Comparison of ENCODE assay signal across 14 cellular contexts in the genomic region with DNA sequence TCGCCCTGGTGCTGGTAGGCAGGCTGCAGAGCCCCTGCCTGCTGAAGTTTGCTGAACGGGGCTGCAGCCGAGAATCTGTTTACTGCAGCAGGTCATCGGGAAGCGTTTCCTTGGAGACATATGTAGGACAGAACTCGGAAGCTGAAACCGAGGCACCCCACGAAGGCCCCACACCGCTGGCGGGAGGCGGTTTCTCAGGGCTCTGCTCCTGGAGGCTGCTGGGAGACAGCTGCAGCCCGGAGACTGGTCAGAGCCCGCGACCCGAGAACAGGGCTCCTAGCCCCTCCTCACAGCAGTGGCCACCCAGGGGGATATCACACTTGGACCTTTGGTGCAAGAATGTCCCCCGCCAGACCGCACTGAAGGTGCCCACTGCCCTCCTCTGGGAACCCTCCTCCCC. TPM values are rescaled to one million over a fixed set of nuclear protein-coding genes. Genes with fewer than 3 reads are reported as not detected.
DNase-seq lines count a peak whose midpoint lies in the region; ATAC-seq, FAIRE-seq and TF ChIP-seq lines count a peak whose summit lies in the region.
"Had no signal": no experiment of that assay in that cellular context is flagged by ENCODE, and none has a peak within 500 bp of the region (broad histone marks: within the 10 kb centered on the region; RNA-seq: fewer than 3 reads in every experiment).

No MANE protein-coding gene starts in this region.

- no TSS peak for BruUV-seq in IMR-90 (replicated peaks; lab: Mats Ljungman, UMichigan)

- no peak overlapping the region for H3K4me3 Mint-ChIP-seq in CD4-positive, alpha-beta memory T cell

- H3K36me3 ChIP-seq in IMR-90 (ENCODE audit: control insufficient read depth, insufficient read depth, low read length) = no peaks in the 10 kb centered on the region
- no peaks in the 10 kb centered on the region for H3K36me3 ChIP-seq in pancreas
- no peaks in the 10 kb centered on the region for H3K36me3 ChIP-seq in CD4-positive, alpha-beta memory T cell (ENCODE audit: insufficient read depth, low read length)
- H3K36me3 ChIP-seq: HAP-1 had no signal

- H3K23ac ChIP-seq in IMR-90 (ENCODE audit: low read depth, low read length) = no peak overlapping the region

- H3K4me1 ChIP-seq in IMR-90 (ENCODE audit: control insufficient read depth, insufficient read depth, low read length) = no peaks in the 10 kb centered on the region
- H3K4me1 ChIP-seq in pancreas = no peaks in the 10 kb centered on the region
- H3K4me1 ChIP-seq in CD4-positive, alpha-beta memory T cell (ENCODE audit: insufficient read depth, low read length) = peaks cover 14% of the 10 kb centered on the region
- H3K4me1 ChIP-seq: HAP-1 had no signal

- H3K56ac ChIP-seq in IMR-90 (ENCODE audit: extremely low read depth, insufficient read depth, low read length) = no peak overlapping the region

- H3K4me3 ChIP-seq in IMR-90 (ENCODE audit: insufficient read depth, low read depth, low read length) = no peak overlapping the region
- H3K4me3 ChIP-seq in pancreas = no peak overlapping the region
- no peak overlapping the region for H3K4me3 ChIP-seq in CD4-positive, alpha-beta memory T cell (ENCODE audit: low read length in 2 of 2)
- H3K4me3 ChIP-seq: HAP-1 had no signal

- no peaks in the 10 kb centered on the region for H3K9me3 Mint-ChIP-seq in CD4-positive, alpha-beta memory T cell

- no peaks in the 10 kb centered on the region for H3K36me3 Mint-ChIP-seq in CD4-positive, alpha-beta memory T cell

- no CpG with 5 or more reads among the region's 17 CpGs for WGBS in IMR-90 (ENCODE audit: extremely low coverage in 2 of 2, insufficient read length in 1 of 2), 2 experiments
- 13 to 20% methylated on average over 14 to 17 of the region's 17 CpGs for WGBS in pancreas, 2 donors

- no peak overlapping the region for H3K27ac Mint-ChIP-seq in CD4-positive, alpha-beta memory T cell

- in situ Hi-C loops in IMR-90 (cut with MboI; ENCODE audit: low sequenced_read_pairs) = no loop called here

- no peak for TF ChIP-seq RAD21 in IMR-90 (IDR thresholded peaks at IDR 0.05; ENCODE audit: low read length)

- FAIRE-seq in pancreas (lab: Jason Lieb, UNC) = no peak

- no peak overlapping the region for H2BK5ac ChIP-seq in IMR-90 (ENCODE audit: low read depth, low read length, poor library complexity, severe bottlenecking)

- H3K9ac ChIP-seq in IMR-90 (ENCODE audit: low read depth, low read length) = no peak overlapping the region

- H3K9me3 ChIP-seq in IMR-90 (ENCODE audit: control insufficient read depth, insufficient read depth, low read length) (no peaks in the 10 kb centered on the region), pancreas (no peaks in the 10 kb centered on the region)
- no peaks in the 10 kb centered on the region for H3K9me3 ChIP-seq in CD4-positive, alpha-beta memory T cell (ENCODE audit: control insufficient read depth in 1 of 2, low read length in 2 of 2)
- H3K9me3 ChIP-seq: HAP-1 had no signal

- no peaks in the 10 kb centered on the region for H3K9me1 ChIP-seq in IMR-90 (ENCODE audit: insufficient read depth, low read length)

- DNase-seq in COLO668 (lab: John Stamatoyannopoulos, UW; ENCODE audit: unreplicated experiment) (peak; percentile 41), IMR-90 (peak; percentile 25), brain pericyte (ENCODE audit: low read depth, low spot score) (peak; percentile 46), pancreas (no peak), RKO (ENCODE audit: low spot score) (no peak)
- no peak for DNase-seq in CD4-positive, alpha-beta memory T cell
- DNase-seq: DMS79, KG1, NCI-H2081 treated with DMSO at 0.1 percent for 48 hours, NCI-H2227 treated with DMSO at 0.1 percent for 48 hours, NCI-H526 treated with DMSO at 0.1 percent for 48 hours had no signal

- H4K20me1 ChIP-seq in IMR-90 (ENCODE audit: insufficient read depth, low read length) = no peaks in the 10 kb centered on the region

- dilution Hi-C loops in IMR-90 (cut with HindIII; ENCODE audit: low sequenced_read_pairs, unreplicated experiment) = no loop called here

- no peak overlapping the region for H3K27ac ChIP-seq in IMR-90 (ENCODE audit: insufficient read depth, low read length)
- H3K27ac ChIP-seq in pancreas = no peak overlapping the region
- no peak overlapping the region for H3K27ac ChIP-seq in CD4-positive, alpha-beta memory T cell (ENCODE audit: low read depth, low read length)

- no peak overlapping the region for H3K18ac ChIP-seq in IMR-90 (ENCODE audit: low read depth, low read length)

- H3K27me3 ChIP-seq in IMR-90 (ENCODE audit: control insufficient read depth, insufficient read depth, low read length) (peaks cover 35% of the 10 kb centered on the region), pancreas (peaks cover 0 to 13% (median 0%) of the 10 kb centered on the region in 4 donors)
- H3K27me3 ChIP-seq in CD4-positive, alpha-beta memory T cell (ENCODE audit: insufficient read depth, low read length) = no peaks in the 10 kb centered on the region

- peaks cover 0 to 5% (median under 1%) of the 10 kb centered on the region in 4 donors for H3K4me1 Mint-ChIP-seq in CD4-positive, alpha-beta memory T cell

- H2AK5ac ChIP-seq in IMR-90 (ENCODE audit: low read depth, low read length) = no peak overlapping the region

- H2AFZ ChIP-seq in IMR-90 (replicated peaks; ENCODE audit: low read length, poor library complexity) = peak overlapping the region; percentile 48

- no peak overlapping the region for H4K8ac ChIP-seq in IMR-90 (ENCODE audit: low read depth in 2 of 2, low read length in 2 of 2)

- intact Hi-C loops in IMR-90 (cut with micrococcal nuclease) (no loop called here), pancreas (cut with DNase I) (no loop called here)
- intact Hi-C loops in CD4-positive, alpha-beta memory T cell (cut with micrococcal nuclease) = no loop called here

- no peak overlapping the region for H4K91ac ChIP-seq in IMR-90 (ENCODE audit: insufficient read depth, low read depth, low read length)

- CTCF ChIA-PET in IMR-90 (lab: Yijun Ruan, JAX) = no interaction called here
- CTCF ChIA-PET in CD4-positive, alpha-beta memory T cell (lab: Charles Lee; ENCODE audit: partially characterized antibody) = no interaction called here

- H3K27me3 Mint-ChIP-seq in CD4-positive, alpha-beta memory T cell = no peaks in the 10 kb centered on the region

- H4K5ac ChIP-seq in IMR-90 (ENCODE audit: low read depth, low read length) = no peak overlapping the region

- H2BK20ac ChIP-seq in IMR-90 (ENCODE audit: low read depth, low read length) = no peak overlapping the region

- H3K14ac ChIP-seq in IMR-90 (replicated peaks; ENCODE audit: low read depth, low read length) = no peak overlapping the region

- TF ChIP-seq POLR2A in IMR-90 (IDR thresholded peaks at IDR 0.05; ENCODE audit: low read depth, low read length) = no peak

- H2BK15ac ChIP-seq in IMR-90 (ENCODE audit: low read depth, low read length) = no peak overlapping the region

- TF ChIP-seq CTCF in IMR-90 (conservative IDR thresholded peaks at IDR 0.05; ENCODE audit: low read depth, low read length) (no peak), pancreas (IDR thresholded peaks at IDR 0.05) (no peak)

- POLR2A ChIA-PET in IMR-90 (lab: Charles Lee; ENCODE audit: unreplicated experiment) = no interaction called here
- POLR2A ChIA-PET in CD4-positive, alpha-beta memory T cell (lab: Charles Lee; ENCODE audit: partially characterized antibody) = no interaction called here

- H2AK9ac ChIP-seq in IMR-90 (replicated peaks; ENCODE audit: low read depth, low read length, poor library complexity) = no peak overlapping the region

- H3K79me1 ChIP-seq in IMR-90 (ENCODE audit: low read depth in 1 of 2, low read length in 2 of 2) = no peaks in the 10 kb centered on the region

- peak; percentile 30; the same call in 1 of the 2 replicates for ATAC-seq in IMR-90 (ENCODE audit: low read depth)
- ATAC-seq in pancreas = peak in 3 of 4 donors; percentile 33 to 65 (median 58)
- ATAC-seq in HG03139 (IDR thresholded peaks at IDR 0.05; ENCODE audit: unreplicated experiment) = no peak
- ATAC-seq: Right ventricle myocardium inferior had no signal

- H3K4me2 ChIP-seq in IMR-90 (ENCODE audit: low read depth, low read length) = no peak overlapping the region; the same call in 1 of the 2 replicates

- no peak overlapping the region for H2BK120ac ChIP-seq in IMR-90 (ENCODE audit: low read depth, low read length)

- H3K4ac ChIP-seq in IMR-90 (ENCODE audit: low read depth, low read length) = no peak overlapping the region

TF ChIP-seq in IMR-90, 13 proteins besides CTCF, POLR2A, EP300 and RAD21:
- TF ChIP-seq CHD1 (IDR thresholded peaks at IDR 0.05; ENCODE audit: low read depth, low read length) = no peak

RNA-seq across cellular contexts. Expression of a gene that starts 12.7 kb away (rescaled TPM):
- 0.18 and 0.28 TPM in 2 replicates for total RNA-seq in IMR-90 (2012; rRNA removed)
- polyA plus RNA-seq in IMR-90 (2012; rRNA removed) = 1.9 and 2.4 TPM in 2 replicates
- polyA plus RNA-seq in IMR-90 (2012; cell fraction: cytosol; rRNA removed) = 1.4 and 2.4 TPM in 2 replicates
- polyA plus RNA-seq in IMR-90 (2012; cell fraction: nucleus; rRNA removed; ENCODE audit: low replicate concordance) = 7.8 and 21.5 TPM in 2 replicates
- 1 to 10 TPM in 5 of 6 donors, under 1 TPM in 1; 0.79 to 4.0 (median 3.0) TPM for total RNA-seq in pancreas
- polyA plus RNA-seq in pancreas = 100 to 1,000 TPM in 1 of 2 donors, 10 to 100 TPM in 1; 86.4 to 163 TPM
- total RNA-seq in CD4-positive, alpha-beta memory T cell = 10 to 100 TPM; 26.6 to 31.6 TPM
- polyA plus RNA-seq in CD4-positive, alpha-beta memory T cell = 1 to 10 TPM in 1 of 2 donors, not detected in 1; 2.0 TPM

RNA-seq across cellular contexts. Expression of a gene that starts 51.0 kb away (rescaled TPM):
- total RNA-seq in IMR-90 (2012; rRNA removed) (18.9 and 19.7 TPM in 2 replicates), pancreas (10 to 100 TPM; 10.1 to 14.8 (median 10.7) TPM)
- polyA plus RNA-seq in IMR-90 (2012; rRNA removed) (16.9 and 19.4 TPM in 2 replicates), pancreas (10 to 100 TPM; 16.3 to 16.8 TPM)
- 16.4 and 25.8 TPM in 2 replicates for polyA plus RNA-seq in IMR-90 (2012; cell fraction: cytosol; rRNA removed)
- 21.3 and 37.5 TPM in 2 replicates for polyA plus RNA-seq in IMR-90 (2012; cell fraction: nucleus; rRNA removed; ENCODE audit: low replicate concordance)
- 10 to 100 TPM; 11.7 to 13.0 TPM for total RNA-seq in CD4-positive, alpha-beta memory T cell
- polyA plus RNA-seq in CD4-positive, alpha-beta memory T cell = 1 to 10 TPM; 7.2 to 8.6 TPM

Comparison
In these comparisons a context has a peak if more than half of its experiments do, and no peak if none do; other contexts are left out.
1. DNase-seq: peak in COLO668 (single experiment), IMR-90 (single experiment) and brain pericyte (single experiment); none in pancreas (0 of 6), RKO (single experiment) and CD4-positive, alpha-beta memory T cell (0 of 5).
2. RNA of a gene that starts 12.7 kb away (total RNA-seq): 26.6 to 31.6 TPM in CD4-positive, alpha-beta memory T cell; 0.79 to 4.0 TPM in pancreas and 0.18 to 0.28 TPM in IMR-90; every median in the first group is over 4 times any median in the second.